In genomic region chr1:247324913-247325312, GRCh38 we compare ENCODE assay signal across 15 cellular contexts.
"Had no signal": no experiment of that assay in that cellular context is flagged by ENCODE, and none has a peak within 500 bp of the region (broad histone marks: within the 10 kb centered on the region; RNA-seq: fewer than 3 reads in every experiment).

No MANE protein-coding gene starts in this region.

- ATAC-seq: activated CD4-positive, CD25-positive, alpha-beta regulatory T cell treated with anti-CD3 and anti-CD28 coated beads, Interleukin-2, amount 50 U/mL, for 24 hours; left colon; natural killer cell; stimulated activated naive CD8-positive, alpha-beta T cell treated with anti-CD3 and anti-CD28 coated beads, Interleukin-15, Interleukin-2, amounts not matched to agents 100 U/mL and 50 U/mL, for 24 hours had no signal

- H3K9me3 ChIP-seq: esophagus squamous epithelium, heart left ventricle had no signal

- H3K4me3 ChIP-seq: esophagus squamous epithelium, heart left ventricle had no signal

- H3K4me3 Mint-ChIP-seq: activated naive CD4-positive, alpha-beta T cell treated with anti-CD3 and anti-CD28 coated beads, Interleukin-2, amount 50 U/mL, for 24 hours; activated T-cell treated with anti-CD3 and anti-CD28 coated beads, Interleukin-2, amount 50 U/mL, for 24 hours; natural killer cell; T-helper 2 cell treated with Interferon-gamma antibody and Interleukin-4, amounts not matched to agents 5 μg/mL and 100 μg/mL, for 36 hours had no signal

- H3K27ac Mint-ChIP-seq: activated naive CD4-positive, alpha-beta T cell treated with anti-CD3 and anti-CD28 coated beads, Interleukin-2, amount 50 U/mL, for 24 hours; activated T-cell treated with anti-CD3 and anti-CD28 coated beads, Interleukin-2, amount 50 U/mL, for 24 hours; natural killer cell; T-helper 2 cell treated with Interferon-gamma antibody and Interleukin-4, amounts not matched to agents 5 μg/mL and 100 μg/mL, for 36 hours had no signal

- H3K9me3 Mint-ChIP-seq: activated naive CD4-positive, alpha-beta T cell treated with anti-CD3 and anti-CD28 coated beads, Interleukin-2, amount 50 U/mL, for 24 hours; activated T-cell treated with anti-CD3 and anti-CD28 coated beads, Interleukin-2, amount 50 U/mL, for 24 hours; natural killer cell; T-helper 2 cell treated with Interferon-gamma antibody and Interleukin-4, amounts not matched to agents 5 μg/mL and 100 μg/mL, for 36 hours had no signal

- H3K36me3 Mint-ChIP-seq: natural killer cell had no signal

- H3K27me3 ChIP-seq: esophagus squamous epithelium, heart left ventricle had no signal

- H3K27me3 Mint-ChIP-seq: activated naive CD4-positive, alpha-beta T cell treated with anti-CD3 and anti-CD28 coated beads, Interleukin-2, amount 50 U/mL, for 24 hours; activated T-cell treated with anti-CD3 and anti-CD28 coated beads, Interleukin-2, amount 50 U/mL, for 24 hours had no signal

- H3K4me1 Mint-ChIP-seq: activated naive CD4-positive, alpha-beta T cell treated with anti-CD3 and anti-CD28 coated beads, Interleukin-2, amount 50 U/mL, for 24 hours had no signal

- DNase-seq: activated effector memory CD4-positive, alpha-beta T cell treated with Interleukin-2 at 50 U/mL for 16 hours; activated T-cell treated with anti-CD3 and anti-CD28 coated beads, Interleukin-2, amount 50 U/mL, for 24 hours; amygdala; cerebellar nuclear complex; esophagus squamous epithelium; foreskin fibroblast; heart left ventricle; left colon; natural killer cell; stimulated activated CD4-positive, alpha-beta T cell treated with anti-CD3 and anti-CD28 coated beads, Interleukin-4, amount 100 ng/mL, for 1 hour; stimulated activated CD8-positive, alpha-beta memory T cell treated with anti-CD3 and anti-CD28 coated beads, Interleukin-4, amount 100 ng/mL, for 48 hours; stimulated activated naive CD8-positive, alpha-beta T cell treated with anti-CD3 and anti-CD28 coated beads, Interleukin-15, Interleukin-2, amounts not matched to agents 100 U/mL and 50 U/mL, for 24 hours had no signal

- H3K27ac ChIP-seq: esophagus squamous epithelium, heart left ventricle had no signal
